20 cellular contexts compared by ENCODE assay signal in genomic region chr2:12463189-12463588, GRCh38.
DNase-seq lines count a peak whose midpoint lies in the region; ATAC-seq and TF ChIP-seq lines count a peak whose summit lies in the region.
"Had no signal": no experiment of that assay in that cellular context is flagged by ENCODE, and none has a peak within 500 bp of the region (broad histone marks: within the 10 kb centered on the region; RNA-seq: fewer than 3 reads in every experiment).

No MANE protein-coding gene starts in this region.

- H3K27ac Mint-ChIP-seq in natural killer cell treated with Interleukin-12 subunit alpha and Interleukin-12 subunit beta and Interleukin-15 and Interleukin-18, amount 100 ng/mL, for 72 hours: peak overlapping the region in 1 of 2 donors; percentile 51
- peak overlapping the region in 1 of 2 donors; percentile 23 for H3K27ac Mint-ChIP-seq in natural killer cell
- peak overlapping the region; percentile 26 for H3K27ac Mint-ChIP-seq in central memory CD8-positive, alpha-beta T cell (ENCODE audit: low read depth)
- H3K27ac Mint-ChIP-seq: HFFc6 had no signal

- intact Hi-C loops in natural killer cell (cut with micrococcal nuclease): no loop called here

- H3K9ac ChIP-seq in OCI-LY1 (ENCODE audit: low read length): no peak overlapping the region

- no peaks in the 10 kb centered on the region for H3K27me3 Mint-ChIP-seq in natural killer cell treated with Interleukin-12 subunit alpha and Interleukin-12 subunit beta and Interleukin-15 and Interleukin-18, amount 100 ng/mL, for 72 hours
- no peaks in the 10 kb centered on the region for H3K27me3 Mint-ChIP-seq in natural killer cell (ENCODE audit: low read depth in 2 of 2)
- no peaks in the 10 kb centered on the region for H3K27me3 Mint-ChIP-seq in central memory CD8-positive, alpha-beta T cell

- no peak overlapping the region for H3K27ac ChIP-seq in OCI-LY1 (ENCODE audit: low read depth, low read length, poor library complexity, severe bottlenecking)
- H3K27ac ChIP-seq: A549 had no signal

- 0 out of 2 replicates have a peak overlapping the region, but pooled peaks have one; percentile 7 for H2AFZ ChIP-seq in OCI-LY1 (ENCODE audit: low read length)

- H3K9me3 ChIP-seq in OCI-LY1 (ENCODE audit: low read length): no peaks in the 10 kb centered on the region
- H3K9me3 ChIP-seq: A549 had no signal

- H3K4me2 ChIP-seq in OCI-LY1 (ENCODE audit: low read length): no peak overlapping the region
- H3K4me2 ChIP-seq: A549 had no signal

- peak overlapping the region; percentile 43 for H3K4me3 Mint-ChIP-seq in natural killer cell treated with Interleukin-12 subunit alpha and Interleukin-12 subunit beta and Interleukin-15 and Interleukin-18, amount 100 ng/mL, for 72 hours
- no peak overlapping the region for H3K4me3 Mint-ChIP-seq in natural killer cell
- no peak overlapping the region for H3K4me3 Mint-ChIP-seq in central memory CD8-positive, alpha-beta T cell
- H3K4me3 Mint-ChIP-seq: HFFc6 had no signal

- no peaks in the 10 kb centered on the region for H3K4me1 ChIP-seq in OCI-LY1 (ENCODE audit: insufficient read depth, low read length, severe bottlenecking)
- H3K4me1 ChIP-seq: A549 had no signal

- no peaks in the 10 kb centered on the region for H3K9me3 Mint-ChIP-seq in natural killer cell treated with Interleukin-12 subunit alpha and Interleukin-12 subunit beta and Interleukin-15 and Interleukin-18, amount 100 ng/mL, for 72 hours
- no peaks in the 10 kb centered on the region for H3K9me3 Mint-ChIP-seq in natural killer cell
- H3K9me3 Mint-ChIP-seq in central memory CD8-positive, alpha-beta T cell: peaks cover 5% of the 10 kb centered on the region
- H3K9me3 Mint-ChIP-seq: HFFc6 had no signal

- TF ChIP-seq CTCF in natural killer cell (IDR thresholded peaks at IDR 0.05): no peak
- no peak for TF ChIP-seq CTCF in OCI-LY1 (IDR thresholded peaks at IDR 0.05; ENCODE audit: low read length)

- no peaks in the 10 kb centered on the region for H3F3A ChIP-seq in OCI-LY1 (ENCODE audit: insufficient read depth, low read length)

- ATAC-seq in natural killer cell treated with Interleukin-12 subunit alpha and Interleukin-12 subunit beta and Interleukin-15 and Interleukin-18, amount 100 ng/mL, for 72 hours: no peak
- ATAC-seq in natural killer cell: no peak
- no peak for ATAC-seq in central memory CD8-positive, alpha-beta T cell (replicated peaks; ENCODE audit: extremely low read depth, poor library complexity, severe bottlenecking)
- ATAC-seq: A549 had no signal

- no peaks in the 10 kb centered on the region for H3K36me3 ChIP-seq in OCI-LY1 (ENCODE audit: insufficient read depth, low read length)

- peaks cover 14 to 17% of the 10 kb centered on the region in 2 donors for H3K4me1 Mint-ChIP-seq in natural killer cell treated with Interleukin-12 subunit alpha and Interleukin-12 subunit beta and Interleukin-15 and Interleukin-18, amount 100 ng/mL, for 72 hours (ENCODE audit: low read depth in 2 of 2)
- H3K4me1 Mint-ChIP-seq in natural killer cell: peaks cover 14% of the 10 kb centered on the region in 2 donors
- H3K4me1 Mint-ChIP-seq in central memory CD8-positive, alpha-beta T cell: peaks cover 15% of the 10 kb centered on the region

- no peaks in the 10 kb centered on the region for H3K27me3 ChIP-seq in OCI-LY1 (ENCODE audit: insufficient read depth, low read length)

- DNase-seq in natural killer cell treated with Interleukin-12 subunit alpha and Interleukin-12 subunit beta and Interleukin-15 and Interleukin-18, amount 100 ng/mL, for 72 hours (ENCODE audit: low spot score): no peak
- DNase-seq in natural killer cell (no peak), AG20443 (ENCODE audit: low spot score) (no peak), AG08396 (ENCODE audit: low spot score) (no peak)
- DNase-seq in central memory CD8-positive, alpha-beta T cell (ENCODE audit: low spot score in 2 of 2): no peak
- DNase-seq in effector CD4-positive, alpha-beta T cell: no peak
- DNase-seq: C1 segment of cervical spinal cord; DND-41; HFFc6; Karpas-422; NCI-H1105 treated with DMSO at 0.1 percent for 48 hours; NCI-H1694; NCI-H2081 treated with DMSO at 0.1 percent for 48 hours; NCI-H446 treated with DMSO at 0.1 percent for 48 hours; NCI-H69; NK-92 treated with Interleukin-12 subunit alpha and Interleukin-12 subunit beta, amount 100 ng/mL, for 24 hours; RPMI8226; SIG-M5 had no signal

- H3K9me2 ChIP-seq in OCI-LY1 (ENCODE audit: low read depth, low read length): no peaks in the 10 kb centered on the region

- peaks cover 8% of the 10 kb centered on the region for H3K36me3 Mint-ChIP-seq in natural killer cell treated with Interleukin-12 subunit alpha and Interleukin-12 subunit beta and Interleukin-15 and Interleukin-18, amount 100 ng/mL, for 72 hours
- H3K36me3 Mint-ChIP-seq in natural killer cell: no peaks in the 10 kb centered on the region
- H3K36me3 Mint-ChIP-seq in central memory CD8-positive, alpha-beta T cell (ENCODE audit: insufficient read depth): peaks cover 2% of the 10 kb centered on the region

- H4K20me1 ChIP-seq in OCI-LY1 (ENCODE audit: insufficient read depth, low read length): no peaks in the 10 kb centered on the region

- no peak overlapping the region for H3K4me3 ChIP-seq in OCI-LY1 (ENCODE audit: low read depth, low read length, poor library complexity, severe bottlenecking)
- H3K4me3 ChIP-seq: A549 had no signal

- H3K79me2 ChIP-seq in OCI-LY1 (ENCODE audit: insufficient read depth, low read length): no peaks in the 10 kb centered on the region
